Comparison of ENCODE assay signal across 8 cellular contexts in genomic region chr2:18435425-18436037, GRCh38.
DNase-seq lines count a peak whose midpoint lies in the region; ATAC-seq and TF ChIP-seq lines count a peak whose summit lies in the region.

No MANE protein-coding gene starts in this region.

- H3K4me3 ChIP-seq in lower lobe of right lung, result no peak overlapping the region

- peak; percentile 63 for TF ChIP-seq CTCF in MCF 10A (IDR thresholded peaks at IDR 0.05; ENCODE audit: unreplicated experiment)
- peak; percentile 46 for TF ChIP-seq CTCF in lower lobe of right lung (IDR thresholded peaks at IDR 0.05)

- ATAC-seq in HG03159 (IDR thresholded peaks at IDR 0.05; ENCODE audit: unreplicated experiment) (peak; percentile 63), lower lobe of right lung (no peak), GM21390 (IDR thresholded peaks at IDR 0.05; ENCODE audit: unreplicated experiment) (no peak)

- DNase-seq in NCI-H2227 (lab: John Stamatoyannopoulos, UW; ENCODE audit: unreplicated experiment) (peak; percentile 25), NCI-H2227 treated with DMSO at 0.1 percent for 48 hours (lab: John Stamatoyannopoulos, UW) (no peak), NCI-H69 (lab: John Stamatoyannopoulos, UW) (peak; percentile 36), MCF 10A (ENCODE audit: unreplicated experiment) (peak; percentile 69), lower lobe of right lung (no peak), activated T-cell treated with anti-CD3 and anti-CD28 coated beads for 4 hours (no peak)

- intact Hi-C loops in MCF 10A (cut with micrococcal nuclease) (loop anchor here (1.0 to 5.0 kb wide), 5 partner anchors 48 to 1428 kb away; no protein-coding TSS in a partner anchor), lower lobe of right lung (cut with DNase I) (no loop called here)

- H3K4me1 Mint-ChIP-seq in MCF 10A (ENCODE audit: insufficient read depth, unreplicated experiment), result no peaks in the 10 kb centered on the region

- no peaks in the 10 kb centered on the region for H3K36me3 ChIP-seq in lower lobe of right lung

- no peaks in the 10 kb centered on the region for H3K9me3 ChIP-seq in lower lobe of right lung

- no peaks in the 10 kb centered on the region for H3K9me3 Mint-ChIP-seq in MCF 10A (ENCODE audit: unreplicated experiment)

- peaks cover 5% of the 10 kb centered on the region for H3K4me1 ChIP-seq in lower lobe of right lung

- H3K27ac Mint-ChIP-seq in MCF 10A (ENCODE audit: low read depth, unreplicated experiment), result no peak overlapping the region

- H3K36me3 Mint-ChIP-seq in MCF 10A (ENCODE audit: insufficient read depth, unreplicated experiment), result no peaks in the 10 kb centered on the region

- POLR2A ChIA-PET in MCF 10A (lab: Yijun Ruan, JAX), result no interaction called here

- BruUV-seq in MCF 10A (replicated peaks; lab: Mats Ljungman, UMichigan), result no TSS peak

- H3K27ac ChIP-seq in lower lobe of right lung, result no peak overlapping the region

- H3K4me3 Mint-ChIP-seq in MCF 10A (ENCODE audit: unreplicated experiment), result no peak overlapping the region

- no peaks in the 10 kb centered on the region for H3K27me3 Mint-ChIP-seq in MCF 10A (ENCODE audit: insufficient read depth, unreplicated experiment)

- H3K27me3 ChIP-seq in lower lobe of right lung (ENCODE audit: low read depth), result no peaks in the 10 kb centered on the region

- CTCF ChIA-PET in MCF 10A (lab: Yijun Ruan, JAX), result interaction anchor here (0.5 to 1.5 kb wide), 12 partner anchors 14 to 1431 kb away, joined by 3 to 9 read pairs (median 3); no protein-coding TSS in a partner anchor

Comparison
In these comparisons a context has a peak if more than half of its experiments do, and no peak if none do; other contexts are left out.
1. DNase-seq: peak in NCI-H2227 (single experiment), NCI-H69 (single experiment) and MCF 10A (single experiment); none in NCI-H2227 treated with DMSO at 0.1 percent for 48 hours (single experiment), lower lobe of right lung (single experiment) and activated T-cell treated with anti-CD3 and anti-CD28 coated beads for 4 hours (single experiment).